ENCODE assay signal across 9 cellular contexts in the genomic region with DNA sequence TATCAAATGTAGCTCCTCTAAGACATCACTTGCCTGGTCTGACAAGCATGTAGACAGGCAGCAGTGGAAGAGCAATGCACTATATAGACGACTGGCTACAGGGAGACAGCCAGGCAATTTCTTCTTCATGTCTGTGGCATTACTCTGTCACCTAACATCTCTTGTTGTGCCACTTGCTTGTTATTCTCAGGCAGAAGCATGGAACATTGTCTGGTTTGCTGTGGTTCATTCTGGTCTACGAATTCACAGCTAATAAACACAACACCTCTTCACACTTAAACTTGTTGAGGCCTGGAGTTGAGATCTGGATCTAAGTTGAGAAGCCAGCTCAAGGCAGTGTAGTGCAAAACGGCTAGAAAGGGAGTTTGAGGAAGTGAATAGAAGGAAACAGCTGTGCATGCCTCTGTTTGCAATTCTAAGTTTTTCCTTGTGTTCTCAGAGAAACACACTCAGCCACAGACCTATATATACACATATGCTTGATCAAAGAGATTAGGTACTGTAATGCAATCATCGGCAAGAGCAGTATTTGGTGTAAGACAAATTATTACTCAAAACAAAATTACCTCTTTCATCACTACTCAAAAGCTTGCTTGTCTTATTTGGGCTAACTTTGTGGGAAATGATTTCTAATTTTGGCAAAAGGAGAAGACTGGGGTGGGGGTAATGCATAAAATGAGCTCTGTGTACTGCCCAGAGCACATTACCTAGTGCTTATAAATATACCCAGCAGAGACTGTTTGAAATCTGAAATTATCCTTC.
A peak's percentile ranks its signal among the peaks of the same experiment; 100 is the strongest.
DNase-seq lines count a peak whose midpoint lies in the region; ATAC-seq and TF ChIP-seq lines count a peak whose summit lies in the region.
"Had no signal": no experiment of that assay in that cellular context is flagged by ENCODE, and none has a peak within 500 bp of the region (broad histone marks: within the 10 kb centered on the region; RNA-seq: fewer than 3 reads in every experiment).

No MANE protein-coding gene starts in this region.

- H3K79me2 ChIP-seq in SK-N-SH (ENCODE audit: insufficient read depth), result no peaks in the 10 kb centered on the region

- POLR2A ChIA-PET in SK-N-SH (lab: Yijun Ruan, JAX), result no interaction called here
- POLR2A ChIA-PET in HEK293T (lab: Yijun Ruan, JAX), result no interaction called here

- H3K36me3 Mint-ChIP-seq in activated naive CD4-positive, alpha-beta T cell treated with anti-CD3 and anti-CD28 coated beads, Interleukin-2, amount 50 U/mL, for 72 hours, result peaks cover 0 to 5% of the 10 kb centered on the region in 2 donors

- no peak overlapping the region for H3K27ac Mint-ChIP-seq in activated naive CD4-positive, alpha-beta T cell treated with anti-CD3 and anti-CD28 coated beads, Interleukin-2, amount 50 U/mL, for 72 hours

- H3K9me3 Mint-ChIP-seq in activated naive CD4-positive, alpha-beta T cell treated with anti-CD3 and anti-CD28 coated beads, Interleukin-2, amount 50 U/mL, for 72 hours, result no peaks in the 10 kb centered on the region

- H3K9me2 ChIP-seq in SK-N-SH, result no peaks in the 10 kb centered on the region; the same call in 1 of the 2 replicates

- peak overlapping the region; percentile 58 to 65; a peak in 3 of 4 replicates for H3K27ac ChIP-seq in SK-N-SH (ENCODE audit: low read depth in 2 of 2, low read length in 1 of 2)

- H3K9ac ChIP-seq in SK-N-SH, result no peak overlapping the region

- no peak for DNase-seq in activated naive CD4-positive, alpha-beta T cell treated with anti-CD3 and anti-CD28 coated beads, Interleukin-2, amount 50 U/mL, for 72 hours (ENCODE audit: low spot score in 2 of 2)
- no peak for DNase-seq in activated naive CD4-positive, alpha-beta T cell (lab: John Stamatoyannopoulos, UW)
- DNase-seq in SK-N-SH (peak; percentile 10), left ventricle myocardium superior (no peak), NCI-H187 (lab: John Stamatoyannopoulos, UW) (no peak), HEK293T (ENCODE audit: extremely low spot score) (no peak), posterior vena cava (ENCODE audit: low spot score) (no peak)
- DNase-seq: right cardiac atrium had no signal

- intact Hi-C loops in left ventricle myocardium superior (cut with micrococcal nuclease), result no loop called here
- intact Hi-C loops in posterior vena cava (cut with DNase I), result no loop called here

- H3K27me3 ChIP-seq in SK-N-SH (ENCODE audit: insufficient read depth), result no peaks in the 10 kb centered on the region

- ATAC-seq in activated naive CD4-positive, alpha-beta T cell treated with anti-CD3 and anti-CD28 coated beads, Interleukin-2, amount 50 U/mL, for 72 hours, result peak; percentile 36 to 91
- peak; percentile 87 for ATAC-seq in HG03066 (IDR thresholded peaks at IDR 0.05; ENCODE audit: low read depth, unreplicated experiment)
- ATAC-seq in left ventricle myocardium superior, result peak; percentile 59

- no peak overlapping the region for H3K4me3 ChIP-seq in SK-N-SH (ENCODE audit: low read depth in 2 of 2, low read length in 1 of 2)

- peak; percentile 21; the same call in 1 of the 2 replicates for TF ChIP-seq RAD21 in SK-N-SH (IDR thresholded peaks at IDR 0.05; ENCODE audit: low read length)

- no peaks in the 10 kb centered on the region for H3K9me3 ChIP-seq in SK-N-SH

- TF ChIP-seq CTCF in SK-N-SH (IDR thresholded peaks at IDR 0.05), result no peak

- H2AFZ ChIP-seq in SK-N-SH (ENCODE audit: low read depth), result no peak overlapping the region

- H3K36me3 ChIP-seq in SK-N-SH (replicated peaks in 1 of 2; ENCODE audit: control insufficient read depth in 1 of 2, insufficient read depth in 2 of 2, low read length in 1 of 2), result peaks cover 2 to 18% of the 10 kb centered on the region in 2 experiments

- H4K20me1 ChIP-seq in SK-N-SH (ENCODE audit: insufficient read depth), result no peaks in the 10 kb centered on the region

- peak overlapping the region; percentile 12; the same call in 1 of the 2 replicates for H3K4me2 ChIP-seq in SK-N-SH

- peaks cover 28 to 30% of the 10 kb centered on the region in 2 experiments for H3K4me1 ChIP-seq in SK-N-SH (ENCODE audit: control insufficient read depth in 1 of 2, insufficient read depth in 2 of 2, low read depth in 1 of 2, low read length in 1 of 2)

- TF ChIP-seq EP300 in SK-N-SH (IDR thresholded peaks at IDR 0.05; ENCODE audit: borderline replicate concordance in 1 of 2, low read depth in 1 of 2, low read length in 1 of 2), result peak in 1 of 2 experiments; percentile 29; a peak in 1 of 4 replicates

- WGBS in SK-N-SH (ENCODE audit: low lambda C conversion rate), result 22% methylated on average over 4 of the region's 4 CpGs

- CTCF ChIA-PET in SK-N-SH (lab: Yijun Ruan, JAX), result interaction anchor here (1.0 to 1.4 kb wide), 2 partner anchors 13 to 18 kb away, joined by 3 read pairs; no protein-coding TSS in a partner anchor
- CTCF ChIA-PET in HEK293T (lab: Yijun Ruan, JAX), result no interaction called here

- peaks cover 3% of the 10 kb centered on the region for H3F3A ChIP-seq in SK-N-SH (replicated peaks; ENCODE audit: insufficient read depth)

TF ChIP-seq in SK-N-SH, 30 proteins besides CTCF, POLR2A, EP300 and RAD21 (continues in another document):
- TF ChIP-seq TEAD4 (IDR thresholded peaks at IDR 0.05; ENCODE audit: borderline replicate concordance, insufficient read depth) (no peak), JUND (IDR thresholded peaks at IDR 0.05) (no peak), NFIC (IDR thresholded peaks at IDR 0.05; ENCODE audit: borderline replicate concordance) (no peak), YY1 (IDR thresholded peaks at IDR 0.05; ENCODE audit: low read depth) (no peak), ELF1 (IDR thresholded peaks at IDR 0.05) (no peak), FOSL2 (IDR thresholded peaks at IDR 0.05; ENCODE audit: borderline replicate concordance, low read depth) (no peak), FOXJ3 (CRISPR knock-in tag; IDR thresholded peaks at IDR 0.05) (0 out of 2 replicates have a peak, but pooled peaks have one; percentile 16), TCF12 (IDR thresholded peaks at IDR 0.05) (no peak)
- TF ChIP-seq, protein P1, sequence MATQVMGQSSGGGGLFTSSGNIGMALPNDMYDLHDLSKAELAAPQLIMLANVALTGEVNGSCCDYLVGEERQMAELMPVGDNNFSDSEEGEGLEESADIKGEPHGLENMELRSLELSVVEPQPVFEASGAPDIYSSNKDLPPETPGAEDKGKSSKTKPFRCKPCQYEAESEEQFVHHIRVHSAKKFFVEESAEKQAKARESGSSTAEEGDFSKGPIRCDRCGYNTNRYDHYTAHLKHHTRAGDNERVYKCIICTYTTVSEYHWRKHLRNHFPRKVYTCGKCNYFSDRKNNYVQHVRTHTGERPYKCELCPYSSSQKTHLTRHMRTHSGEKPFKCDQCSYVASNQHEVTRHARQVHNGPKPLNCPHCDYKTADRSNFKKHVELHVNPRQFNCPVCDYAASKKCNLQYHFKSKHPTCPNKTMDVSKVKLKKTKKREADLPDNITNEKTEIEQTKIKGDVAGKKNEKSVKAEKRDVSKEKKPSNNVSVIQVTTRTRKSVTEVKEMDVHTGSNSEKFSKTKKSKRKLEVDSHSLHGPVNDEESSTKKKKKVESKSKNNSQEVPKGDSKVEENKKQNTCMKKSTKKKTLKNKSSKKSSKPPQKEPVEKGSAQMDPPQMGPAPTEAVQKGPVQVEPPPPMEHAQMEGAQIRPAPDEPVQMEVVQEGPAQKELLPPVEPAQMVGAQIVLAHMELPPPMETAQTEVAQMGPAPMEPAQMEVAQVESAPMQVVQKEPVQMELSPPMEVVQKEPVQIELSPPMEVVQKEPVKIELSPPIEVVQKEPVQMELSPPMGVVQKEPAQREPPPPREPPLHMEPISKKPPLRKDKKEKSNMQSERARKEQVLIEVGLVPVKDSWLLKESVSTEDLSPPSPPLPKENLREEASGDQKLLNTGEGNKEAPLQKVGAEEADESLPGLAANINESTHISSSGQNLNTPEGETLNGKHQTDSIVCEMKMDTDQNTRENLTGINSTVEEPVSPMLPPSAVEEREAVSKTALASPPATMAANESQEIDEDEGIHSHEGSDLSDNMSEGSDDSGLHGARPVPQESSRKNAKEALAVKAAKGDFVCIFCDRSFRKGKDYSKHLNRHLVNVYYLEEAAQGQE (IDR thresholded peaks at IDR 0.05; ENCODE audit: low read depth, low read length), result no peak

TF ChIP-seq in HEK293T, 16 proteins besides CTCF, POLR2A, EP300 and RAD21:
- TF ChIP-seq, protein P2, sequence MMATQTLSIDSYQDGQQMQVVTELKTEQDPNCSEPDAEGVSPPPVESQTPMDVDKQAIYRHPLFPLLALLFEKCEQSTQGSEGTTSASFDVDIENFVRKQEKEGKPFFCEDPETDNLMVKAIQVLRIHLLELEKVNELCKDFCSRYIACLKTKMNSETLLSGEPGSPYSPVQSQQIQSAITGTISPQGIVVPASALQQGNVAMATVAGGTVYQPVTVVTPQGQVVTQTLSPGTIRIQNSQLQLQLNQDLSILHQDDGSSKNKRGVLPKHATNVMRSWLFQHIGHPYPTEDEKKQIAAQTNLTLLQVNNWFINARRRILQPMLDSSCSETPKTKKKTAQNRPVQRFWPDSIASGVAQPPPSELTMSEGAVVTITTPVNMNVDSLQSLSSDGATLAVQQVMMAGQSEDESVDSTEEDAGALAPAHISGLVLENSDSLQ (IDR thresholded peaks at IDR 0.05), result no peak
- TF ChIP-seq SUZ12 (IDR thresholded peaks at IDR 0.05) (no peak), FOXK2 (IDR thresholded peaks at IDR 0.05) (no peak), FOXA1 (IDR thresholded peaks at IDR 0.05) (no peak), LEF1 (IDR thresholded peaks at IDR 0.05; ENCODE audit: borderline replicate concordance) (no peak), NFRKB (IDR thresholded peaks at IDR 0.05) (no peak)
